In the genomic region with DNA sequence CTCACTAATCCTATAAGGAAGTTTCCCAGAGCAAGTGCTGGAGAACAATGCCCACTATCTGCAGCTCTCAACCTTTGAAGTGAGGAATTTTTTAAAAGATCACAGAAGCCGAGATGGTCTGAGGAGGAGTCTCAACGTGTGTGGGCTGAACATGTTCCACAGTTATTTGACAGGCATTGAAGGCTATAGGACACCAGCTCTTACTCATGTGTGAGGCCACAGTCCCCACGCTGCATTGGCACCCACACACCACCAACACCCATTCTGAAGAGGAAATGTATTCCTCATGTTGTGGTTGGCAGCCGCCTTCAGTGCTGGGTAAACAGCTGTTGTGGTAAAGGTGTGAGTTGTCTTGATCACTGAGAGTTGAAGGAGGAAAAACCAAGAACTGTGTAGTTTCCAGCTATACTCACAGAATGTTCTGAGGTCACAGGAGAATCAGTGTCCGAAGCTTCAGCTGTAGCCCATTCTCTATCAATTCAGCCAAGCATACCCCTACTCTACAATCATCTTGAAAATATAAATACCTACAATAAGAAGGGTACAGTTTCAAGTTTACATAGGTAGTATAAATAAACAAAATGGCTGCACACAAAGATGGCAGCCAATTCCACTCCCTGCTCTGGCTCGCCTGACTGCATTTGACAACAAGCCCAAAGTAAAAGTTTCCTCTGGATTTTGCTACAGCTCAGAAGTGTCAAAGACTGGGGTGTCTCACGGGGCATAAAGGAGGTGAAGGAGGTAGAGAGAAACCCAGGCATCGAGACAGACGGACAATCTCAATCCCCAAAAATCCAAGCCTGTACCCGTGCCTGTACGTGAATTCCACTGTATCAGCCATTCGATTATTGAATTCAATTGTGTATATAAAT, we compare ENCODE assay signal across 9 cellular contexts. TPM values are rescaled to one million over a fixed set of nuclear protein-coding genes. Genes with fewer than 3 reads are reported as not detected.
DNase-seq lines count a peak whose midpoint lies in the region; TF ChIP-seq lines count a peak whose summit lies in the region.
"Had no signal": no experiment of that assay in that cellular context is flagged by ENCODE, and none has a peak within 500 bp of the region (broad histone marks: within the 10 kb centered on the region; RNA-seq: fewer than 3 reads in every experiment).

No MANE protein-coding gene starts in this region.

- no peaks in the 10 kb centered on the region for H3K9me2 ChIP-seq in GM23248 (ENCODE audit: insufficient read depth)

- H3K9ac ChIP-seq in GM23248, result no peak overlapping the region

- no peaks in the 10 kb centered on the region for H3K36me3 ChIP-seq in GM23248 (ENCODE audit: low read depth)
- H3K36me3 ChIP-seq: breast epithelium had no signal

- H3K27me3 ChIP-seq in GM23248 (replicated peaks; ENCODE audit: insufficient read depth), result no peaks in the 10 kb centered on the region
- H3K27me3 ChIP-seq: breast epithelium had no signal

- in situ Hi-C loops in GM23248 (cut with MboI), result no loop called here

- peaks cover 7% of the 10 kb centered on the region for H3K9me3 Mint-ChIP-seq in nephron progenitor cell

- no peaks in the 10 kb centered on the region for H3K27me3 Mint-ChIP-seq in nephron progenitor cell (ENCODE audit: low read depth, poor library complexity)

- no peak overlapping the region for H3K4me3 Mint-ChIP-seq in nephron progenitor cell

- H3F3A ChIP-seq in GM23248 (ENCODE audit: insufficient read depth), result no peaks in the 10 kb centered on the region

- no peaks in the 10 kb centered on the region for H3K79me2 ChIP-seq in GM23248 (ENCODE audit: insufficient read depth)

- peaks cover 7% of the 10 kb centered on the region for H3K4me1 ChIP-seq in GM23248 (ENCODE audit: insufficient read depth)
- H3K4me1 ChIP-seq: breast epithelium had no signal

- no peak overlapping the region for H2AFZ ChIP-seq in GM23248

- DNase-seq in Daoy (ENCODE audit: low read depth) (peak; percentile 29), GM23248 (peak; percentile 39), NCI-H2171 (lab: John Stamatoyannopoulos, UW) (no peak), nephron progenitor cell (no peak), SKM-1 treated with dmso at 0.1 percent for 144 hours (lab: John Stamatoyannopoulos, UW; ENCODE audit: unreplicated experiment) (no peak)
- peak; percentile 77 for DNase-seq in NK-92 treated with Interleukin-12 subunit alpha and Interleukin-12 subunit beta, amount 100 ng/mL, for 24 hours (lab: John Stamatoyannopoulos, UW)
- peak; percentile 83 for DNase-seq in activated naive CD4-positive, alpha-beta T cell treated with anti-CD3 and anti-CD28 coated beads, Interleukin-2, amount 50 U/mL, for 16 hours
- peak; percentile 89 for DNase-seq in stimulated activated CD4-positive, alpha-beta T cell treated with anti-CD3 and anti-CD28 coated beads, Interleukin-15, amount 100 ng/mL, for 24 hours

- no peaks in the 10 kb centered on the region for H4K20me1 ChIP-seq in GM23248 (ENCODE audit: insufficient read depth)

- H3K36me3 Mint-ChIP-seq in nephron progenitor cell (ENCODE audit: low read depth), result no peaks in the 10 kb centered on the region

- H3K27ac Mint-ChIP-seq in nephron progenitor cell, result no peak overlapping the region

- no peak for TF ChIP-seq CTCF in nephron progenitor cell (IDR thresholded peaks at IDR 0.05)

- H3K27ac ChIP-seq in GM23248, result no peak overlapping the region
- H3K27ac ChIP-seq: breast epithelium had no signal

- no peaks in the 10 kb centered on the region for H3K9me3 ChIP-seq in GM23248 (ENCODE audit: low read depth)
- H3K9me3 ChIP-seq: breast epithelium had no signal

- H3K4me2 ChIP-seq in GM23248 (ENCODE audit: unreplicated experiment), result no peak overlapping the region

- 74 to 76% methylated on average over 12 of the region's 12 CpGs for WGBS in GM23248 (ENCODE audit: low coverage in 1 of 2, low lambda C conversion rate in 2 of 2, missing lambda C conversion rate in 2 of 2), 2 experiments

- H3K4me3 ChIP-seq in GM23248, result no peak overlapping the region
- H3K4me3 ChIP-seq: breast epithelium had no signal

- no peaks in the 10 kb centered on the region for H3K4me1 Mint-ChIP-seq in nephron progenitor cell

RNA-seq across cellular contexts. Expression of a gene that starts 12.1 kb away (rescaled TPM):
- total RNA-seq in Daoy (2014; rRNA removed; shearing (Covaris generic)), result 0.48 and 0.91 TPM in 2 replicates
- total RNA-seq in GM23248 (2014; rRNA removed; shearing (Covaris generic)), result 1.3 and 2.1 TPM in 2 replicates
- 0.05 and 0.16 TPM in 2 replicates for polyA plus RNA-seq in GM23248 (2016; fragmentation: Nextera tagmentation; extraction: Ambion mirVana)

Comparison
In these comparisons a context has a peak if more than half of its experiments do, and no peak if none do; other contexts are left out.
1. DNase-seq: peak in Daoy (single experiment), GM23248 (single experiment), NK-92 treated with Interleukin-12 subunit alpha and Interleukin-12 subunit beta, amount 100 ng/mL, for 24 hours (single experiment), activated naive CD4-positive, alpha-beta T cell treated with anti-CD3 and anti-CD28 coated beads, Interleukin-2, amount 50 U/mL, for 16 hours (single experiment) and stimulated activated CD4-positive, alpha-beta T cell treated with anti-CD3 and anti-CD28 coated beads, Interleukin-15, amount 100 ng/mL, for 24 hours (single experiment); none in NCI-H2171 (single experiment), nephron progenitor cell (single experiment) and SKM-1 treated with dmso at 0.1 percent for 144 hours (single experiment).